ENCODE assay signal across 28 cellular contexts in the genomic region with DNA sequence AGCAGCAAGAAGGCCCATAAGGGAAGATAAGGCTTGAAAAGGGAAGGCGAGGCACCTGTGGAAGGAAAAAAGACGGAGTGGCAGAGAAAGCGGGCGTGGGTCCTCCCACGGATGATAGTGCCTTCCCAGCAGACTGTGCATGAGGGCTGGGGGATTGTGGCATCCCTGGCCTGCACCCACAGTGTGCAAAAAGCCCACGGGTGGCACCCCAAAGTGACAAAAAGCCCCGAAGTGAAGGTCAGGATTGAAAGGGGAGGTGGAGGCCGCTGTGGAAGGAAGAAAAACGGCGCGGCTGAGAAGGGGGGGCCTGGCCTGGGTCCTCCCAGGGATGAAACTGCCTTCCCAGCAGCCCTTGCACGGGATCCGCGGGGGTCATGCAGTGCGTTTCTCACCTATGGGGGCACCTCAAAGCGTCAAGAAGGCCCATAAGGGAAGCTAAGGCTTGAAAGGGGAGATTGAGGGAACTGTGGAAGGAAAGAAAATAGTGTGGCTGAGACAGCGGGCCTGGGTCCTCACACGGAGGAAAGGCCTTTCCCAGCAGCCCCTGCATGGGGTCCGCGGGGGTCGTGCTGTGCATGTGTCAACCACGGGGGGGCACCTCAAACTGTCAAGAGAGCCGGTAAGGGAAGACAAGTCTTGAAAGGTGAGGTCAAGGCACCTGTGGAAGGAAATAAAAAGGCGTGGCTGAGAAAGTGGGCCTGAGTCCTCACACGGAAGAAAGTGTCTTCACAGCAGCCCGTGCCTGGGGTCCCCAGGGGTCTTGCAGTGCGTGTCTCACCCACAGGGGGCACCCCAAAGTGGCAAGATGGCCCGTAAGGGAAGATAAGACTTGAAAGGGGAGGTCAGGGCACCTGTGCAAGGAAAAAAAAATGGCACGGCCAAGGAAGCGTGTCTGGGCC.
DNase-seq lines count a peak whose midpoint lies in the region; ATAC-seq and TF ChIP-seq lines count a peak whose summit lies in the region.
"Had no signal": no experiment of that assay in that cellular context is flagged by ENCODE, and none has a peak within 500 bp of the region (broad histone marks: within the 10 kb centered on the region; RNA-seq: fewer than 3 reads in every experiment).

No MANE protein-coding gene starts in this region.

- peaks cover 0 to 3% of the 10 kb centered on the region in 2 donors for H3K4me1 Mint-ChIP-seq in natural killer cell treated with Interleukin-12 subunit alpha and Interleukin-12 subunit beta and Interleukin-15 and Interleukin-18, amount 100 ng/mL, for 72 hours (ENCODE audit: low read depth in 2 of 2)
- H3K4me1 Mint-ChIP-seq in natural killer cell, result no peaks in the 10 kb centered on the region
- H3K4me1 Mint-ChIP-seq: activated naive CD8-positive, alpha-beta T cell treated with anti-CD3 and anti-CD28 coated beads for 36 hours; stimulated activated effector memory CD8-positive, alpha-beta T cell treated with anti-CD3 and anti-CD28 coated beads, Interleukin-12 subunit alpha, Interleukin-12 subunit beta, amount 100 ng/mL, for 72 hours had no signal

- peak overlapping the region; percentile 44 for H3K9ac ChIP-seq in neuronal stem cell (ENCODE audit: low read depth, low read length, poor library complexity)
- H3K9ac ChIP-seq: SK-N-SH had no signal

- H3K18ac ChIP-seq in neuronal stem cell (ENCODE audit: low read length), result no peak overlapping the region

- no peak overlapping the region for H2BK5ac ChIP-seq in neuronal stem cell (ENCODE audit: low read length)

- H3K27ac ChIP-seq in heart left ventricle (no peak overlapping the region), neuronal stem cell (replicated peaks; ENCODE audit: low read length) (no peak overlapping the region), aorta (ENCODE audit: low read depth in 1 of 2, low read length in 2 of 2) (no peak overlapping the region), brain microvascular endothelial cell (no peak overlapping the region)
- H3K27ac ChIP-seq: ascending aorta, cardiac muscle cell, ovary, RWPE1 had no signal

- no peak overlapping the region for H3K27ac Mint-ChIP-seq in natural killer cell treated with Interleukin-12 subunit alpha and Interleukin-12 subunit beta and Interleukin-15 and Interleukin-18, amount 100 ng/mL, for 72 hours
- H3K27ac Mint-ChIP-seq in natural killer cell, result no peak overlapping the region
- H3K27ac Mint-ChIP-seq: activated CD4-positive, alpha-beta memory T cell treated with anti-CD3 and anti-CD28 coated beads for 36 hours; activated naive CD8-positive, alpha-beta T cell treated with anti-CD3 and anti-CD28 coated beads for 36 hours; activated T-helper 2 cell treated with anti-CD3 and anti-CD28 coated beads, Interferon-gamma antibody, Interleukin-2, Interleukin-4, amounts not matched to agents 10 μg/mL and 5 μg/mL and 100 μg/mL, durations not matched to agents 14 hours and 24 hours and 36 hours; stimulated activated effector memory CD8-positive, alpha-beta T cell treated with anti-CD3 and anti-CD28 coated beads, Interleukin-12 subunit alpha, Interleukin-12 subunit beta, amount 100 ng/mL, for 72 hours; T-helper 1 cell treated with Interleukin-12 subunit alpha and Interleukin-12 subunit beta and Interleukin-4 antibody, amounts not matched to agents 30 μg/mL and 1 μg/mL, for 36 hours; type B pancreatic cell had no signal

- H3K4me3 Mint-ChIP-seq in natural killer cell treated with Interleukin-12 subunit alpha and Interleukin-12 subunit beta and Interleukin-15 and Interleukin-18, amount 100 ng/mL, for 72 hours, result no peak overlapping the region
- no peak overlapping the region for H3K4me3 Mint-ChIP-seq in natural killer cell
- H3K4me3 Mint-ChIP-seq: activated CD4-positive, alpha-beta memory T cell treated with anti-CD3 and anti-CD28 coated beads for 36 hours; activated naive CD8-positive, alpha-beta T cell treated with anti-CD3 and anti-CD28 coated beads for 36 hours; stimulated activated effector memory CD8-positive, alpha-beta T cell treated with anti-CD3 and anti-CD28 coated beads, Interleukin-12 subunit alpha, Interleukin-12 subunit beta, amount 100 ng/mL, for 72 hours; T-helper 1 cell treated with Interleukin-12 subunit alpha and Interleukin-12 subunit beta and Interleukin-4 antibody, amounts not matched to agents 30 μg/mL and 1 μg/mL, for 36 hours; type B pancreatic cell had no signal

- no peak overlapping the region for H2AK5ac ChIP-seq in neuronal stem cell (ENCODE audit: low read depth, low read length)

- no peak overlapping the region for H3K23ac ChIP-seq in neuronal stem cell (ENCODE audit: low read depth, low read length, poor library complexity)

- peak; percentile 58 for DNase-seq in natural killer cell treated with Interleukin-12 subunit alpha and Interleukin-12 subunit beta and Interleukin-15 and Interleukin-18, amount 100 ng/mL, for 72 hours (ENCODE audit: low spot score)
- DNase-seq in natural killer cell (no peak), heart left ventricle (peak in 3 of 5 donors; percentile 15 to 36 (median 16)), neuronal stem cell (ENCODE audit: low spot score) (no peak), aorta (peak; percentile 21 to 55), brain microvascular endothelial cell (no peak)
- no peak for DNase-seq in stimulated activated CD8-positive, alpha-beta memory T cell treated with anti-CD3 and anti-CD28 coated beads, Interleukin-4, amount 100 ng/mL, for 48 hours
- DNase-seq: ACHN; activated CD4-positive, alpha-beta memory T cell treated with anti-CD3 and anti-CD28 coated beads for 36 hours; activated CD4-positive, alpha-beta T cell treated with anti-CD3 and anti-CD28 coated beads for 1 hour; activated naive CD8-positive, alpha-beta T cell treated with anti-CD3 and anti-CD28 coated beads for 36 hours; cortex of kidney; MM.1S; NCI-H1417; NCI-H2029; NCI-H510A treated with DMSO at 0.1 percent for 48 hours; SK-N-SH; stimulated activated CD4-positive, alpha-beta T cell treated with anti-CD3 and anti-CD28 coated beads, Interleukin-4, amount 100 ng/mL, for 4 hours had no signal

- no peak overlapping the region for H4K91ac ChIP-seq in neuronal stem cell (ENCODE audit: low read depth, low read length, poor library complexity)

- H3K4me1 ChIP-seq in heart left ventricle, result no peaks in the 10 kb centered on the region
- no peaks in the 10 kb centered on the region for H3K4me1 ChIP-seq in neuronal stem cell (ENCODE audit: control insufficient read depth in 2 of 2, insufficient read depth in 1 of 2, low read depth in 1 of 2, low read length in 2 of 2)
- H3K4me1 ChIP-seq in aorta (ENCODE audit: control insufficient read depth in 1 of 2, insufficient read depth in 2 of 2, low read length in 2 of 2), result no peaks in the 10 kb centered on the region
- H3K4me1 ChIP-seq: ascending aorta had no signal

- no peak overlapping the region for H3K4ac ChIP-seq in neuronal stem cell (ENCODE audit: low read length)

- no peak overlapping the region for H4K8ac ChIP-seq in neuronal stem cell (ENCODE audit: low read depth, low read length)

- H2BK15ac ChIP-seq in neuronal stem cell (ENCODE audit: low read length), result no peak overlapping the region

- H3K9me3 ChIP-seq in heart left ventricle (peaks cover 0 to 9% (median 0%) of the 10 kb centered on the region in 12 donors), neuronal stem cell (replicated peaks in 1 of 2; ENCODE audit: control insufficient read depth in 2 of 2, insufficient read depth in 1 of 2, low read depth in 1 of 2, low read length in 2 of 2) (peaks cover 0 to 89% of the 10 kb centered on the region in 2 donors), aorta (ENCODE audit: control insufficient read depth, low read length) (no peaks in the 10 kb centered on the region)
- H3K9me3 ChIP-seq: ascending aorta, ovary, SK-N-SH had no signal

- no peaks in the 10 kb centered on the region for H3K27me3 Mint-ChIP-seq in natural killer cell treated with Interleukin-12 subunit alpha and Interleukin-12 subunit beta and Interleukin-15 and Interleukin-18, amount 100 ng/mL, for 72 hours
- H3K27me3 Mint-ChIP-seq in natural killer cell (ENCODE audit: low read depth in 2 of 2), result no peaks in the 10 kb centered on the region
- H3K27me3 Mint-ChIP-seq: activated CD4-positive, alpha-beta memory T cell treated with anti-CD3 and anti-CD28 coated beads for 36 hours; type B pancreatic cell had no signal

- no peaks in the 10 kb centered on the region for H3K79me1 ChIP-seq in neuronal stem cell (ENCODE audit: low read depth, low read length)

- peaks cover 18% of the 10 kb centered on the region for H3K36me3 Mint-ChIP-seq in natural killer cell treated with Interleukin-12 subunit alpha and Interleukin-12 subunit beta and Interleukin-15 and Interleukin-18, amount 100 ng/mL, for 72 hours
- H3K36me3 Mint-ChIP-seq in natural killer cell, result peaks cover 14% of the 10 kb centered on the region
- H3K36me3 Mint-ChIP-seq: type B pancreatic cell had no signal

- TF ChIP-seq CTCF in natural killer cell (IDR thresholded peaks at IDR 0.05) (no peak), heart left ventricle (IDR thresholded peaks at IDR 0.05) (no peak), brain microvascular endothelial cell (IDR thresholded peaks at IDR 0.05; ENCODE audit: low read depth, low read length, missing control alignments) (no peak)

- no peak for ATAC-seq in natural killer cell treated with Interleukin-12 subunit alpha and Interleukin-12 subunit beta and Interleukin-15 and Interleukin-18, amount 100 ng/mL, for 72 hours
- ATAC-seq in natural killer cell (no peak), heart left ventricle (no peak), aorta (ENCODE audit: low FRiP score) (no peak), GM18517 (IDR thresholded peaks at IDR 0.05; ENCODE audit: unreplicated experiment) (no peak)
- ATAC-seq: esophagus mucosa; stimulated activated effector memory CD8-positive, alpha-beta T cell treated with anti-CD3 and anti-CD28 coated beads, Interleukin-12 subunit alpha, Interleukin-12 subunit beta, amount 100 ng/mL, for 72 hours had no signal

- WGBS in heart left ventricle, 4 donors, result 68 to 71% (median 70%) methylated on average over 30 of the region's 30 CpGs
- WGBS in neuronal stem cell (ENCODE audit: extremely low coverage in 2 of 2, insufficient read length in 2 of 2, insufficient replicate concordance in 1 of 2), 2 donors, result no CpG with 5 or more reads among the region's 30 CpGs
- WGBS in aorta, 2 donors, result 70 to 73% methylated on average over 30 of the region's 30 CpGs

- H3K36me3 ChIP-seq in heart left ventricle (no peaks in the 10 kb centered on the region), neuronal stem cell (replicated peaks in 1 of 2; ENCODE audit: control insufficient read depth in 2 of 2, insufficient read depth in 2 of 2, low read length in 2 of 2) (no peaks in the 10 kb centered on the region), aorta (ENCODE audit: control insufficient read depth in 1 of 2, insufficient read depth in 2 of 2, low read length in 1 of 2) (no peaks in the 10 kb centered on the region), brain microvascular endothelial cell (replicated peaks) (no peaks in the 10 kb centered on the region)
- H3K36me3 ChIP-seq: ascending aorta, cardiac muscle cell, ovary had no signal

- TF ChIP-seq POLR2A in heart left ventricle (IDR thresholded peaks at IDR 0.05), result no peak

- peaks cover 22% of the 10 kb centered on the region for H3K9me3 Mint-ChIP-seq in natural killer cell treated with Interleukin-12 subunit alpha and Interleukin-12 subunit beta and Interleukin-15 and Interleukin-18, amount 100 ng/mL, for 72 hours
- peaks cover 8 to 41% of the 10 kb centered on the region in 2 donors for H3K9me3 Mint-ChIP-seq in natural killer cell

- H3K27me3 ChIP-seq in heart left ventricle, result peaks cover 0 to 29% (median 0%) of the 10 kb centered on the region in 9 donors
- no peaks in the 10 kb centered on the region for H3K27me3 ChIP-seq in neuronal stem cell (ENCODE audit: control insufficient read depth in 3 of 3, insufficient read depth in 3 of 3, low read depth in 1 of 3, low read length in 3 of 3)
- H3K27me3 ChIP-seq in aorta (ENCODE audit: control insufficient read depth in 1 of 2, insufficient read depth in 2 of 2, low read length in 1 of 2), result no peaks in the 10 kb centered on the region
- no peaks in the 10 kb centered on the region for H3K27me3 ChIP-seq in brain microvascular endothelial cell (replicated peaks)
- H3K27me3 ChIP-seq: ascending aorta, cardiac muscle cell, ovary had no signal

- H2BK12ac ChIP-seq in neuronal stem cell (ENCODE audit: low read length), result no peak overlapping the region

- H3K14ac ChIP-seq in neuronal stem cell (ENCODE audit: low read length), result no peak overlapping the region

- H2AFZ ChIP-seq in neuronal stem cell (ENCODE audit: low read length), result no peak overlapping the region

- in situ Hi-C loops in brain microvascular endothelial cell (cut with HindIII; ENCODE audit: low pct_ligation_motif_present, low sequenced_read_pairs), result no loop called here

- H2BK120ac ChIP-seq in neuronal stem cell (ENCODE audit: low read depth, low read length), result no peak overlapping the region

- H3K4me2 ChIP-seq in neuronal stem cell (ENCODE audit: insufficient read depth, low read length, poor library complexity, severe bottlenecking), result no peak overlapping the region

- intact Hi-C loops in natural killer cell (cut with micrococcal nuclease), result no loop called here
- intact Hi-C loops in heart left ventricle (cut with DNase I), result no loop called here
- intact Hi-C loops in aorta (cut with DNase I), result no loop called here

- H3K4me3 ChIP-seq in heart left ventricle (no peak overlapping the region), neuronal stem cell (ENCODE audit: low read length in 2 of 2) (no peak overlapping the region), aorta (ENCODE audit: low read length in 2 of 2) (no peak overlapping the region), brain microvascular endothelial cell (ENCODE audit: low read depth, low read length) (no peak overlapping the region)
- H3K4me3 ChIP-seq: ascending aorta, cardiac muscle cell, ovary had no signal

Comparison
In these comparisons a context has a peak if more than half of its experiments do, and no peak if none do; other contexts are left out.
1. DNase-seq: peak in natural killer cell treated with Interleukin-12 subunit alpha and Interleukin-12 subunit beta and Interleukin-15 and Interleukin-18, amount 100 ng/mL, for 72 hours (single experiment), heart left ventricle (3 of 5) and aorta (2 of 2); none in natural killer cell (single experiment), neuronal stem cell (single experiment), stimulated activated CD8-positive, alpha-beta memory T cell treated with anti-CD3 and anti-CD28 coated beads, Interleukin-4, amount 100 ng/mL, for 48 hours (single experiment) and brain microvascular endothelial cell (single experiment).